ENCODE assay signal across 30 cellular contexts in the genomic region with DNA sequence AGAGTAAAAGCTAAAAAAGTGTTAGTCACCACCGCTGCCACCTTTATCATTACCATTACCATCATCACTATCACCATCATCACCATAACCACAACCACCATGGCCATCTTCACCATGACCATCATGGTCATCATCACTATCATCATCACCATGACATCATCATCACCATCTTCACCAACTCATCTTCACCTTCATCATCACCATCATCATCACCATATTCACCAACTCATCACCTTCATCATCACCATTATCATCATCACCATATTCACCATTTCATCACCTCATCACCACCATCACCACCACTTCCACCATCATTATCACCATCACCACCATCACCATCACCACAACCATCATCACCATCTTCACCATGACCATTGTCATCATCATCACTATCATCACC.
"Had no signal": no experiment of that assay in that cellular context is flagged by ENCODE, and none has a peak within 500 bp of the region (broad histone marks: within the 10 kb centered on the region; RNA-seq: fewer than 3 reads in every experiment).

No MANE protein-coding gene starts in this region.

- H3K4me1 Mint-ChIP-seq: activated CD4-positive, alpha-beta T cell treated with anti-CD3 and anti-CD28 coated beads for 36 hours; activated CD4-positive, alpha-beta T cell treated with anti-CD3 and anti-CD28 coated beads, Interleukin-2, amount 10 ng/mL, durations not matched to agents 24 days and 14 days; activated CD8-positive, alpha-beta memory T cell treated with anti-CD3 and anti-CD28 coated beads, Interleukin-2, amount 10 ng/mL, durations not matched to agents 7 days and 5 days; activated naive CD4-positive, alpha-beta T cell treated with anti-CD3 and anti-CD28 coated beads, Interleukin-2, amount 10 ng/mL, durations not matched to agents 7 days and 5 days; activated naive CD8-positive, alpha-beta T cell treated with anti-CD3 and anti-CD28 coated beads, Interleukin-2, amount 10 ng/mL, durations not matched to agents 7 days and 5 days; central memory CD8-positive, alpha-beta T cell; endodermal cell had no signal

- H3K27me3 Mint-ChIP-seq: activated CD4-positive, alpha-beta memory T cell treated with anti-CD3 and anti-CD28 coated beads for 36 hours; activated CD4-positive, alpha-beta T cell treated with anti-CD3 and anti-CD28 coated beads for 36 hours; activated CD4-positive, alpha-beta T cell treated with anti-CD3 and anti-CD28 coated beads, Interleukin-2, amount 10 ng/mL, durations not matched to agents 24 days and 14 days; activated CD8-positive, alpha-beta memory T cell treated with anti-CD3 and anti-CD28 coated beads, Interleukin-2, amount 10 ng/mL, durations not matched to agents 7 days and 5 days; activated naive CD4-positive, alpha-beta T cell treated with anti-CD3 and anti-CD28 coated beads, Interleukin-2, amount 10 ng/mL, durations not matched to agents 7 days and 5 days; activated naive CD8-positive, alpha-beta T cell treated with anti-CD3 and anti-CD28 coated beads, Interleukin-2, amount 10 ng/mL, durations not matched to agents 7 days and 5 days; brain; central memory CD8-positive, alpha-beta T cell; dendritic cell treated with granulocyte-macrophage colony-stimulating factor and Interleukin-4, amounts not matched to agents 40 ng/mL and 50 ng/mL, for 4 days had no signal

- H3K27me3 ChIP-seq: ascending aorta, breast epithelium, dorsolateral prefrontal cortex, esophagus squamous epithelium had no signal

- H3K36me3 Mint-ChIP-seq: activated CD4-positive, alpha-beta memory T cell treated with anti-CD3 and anti-CD28 coated beads for 36 hours; activated naive CD4-positive, alpha-beta T cell treated with anti-CD3 and anti-CD28 coated beads, Interleukin-2, amount 10 ng/mL, durations not matched to agents 7 days and 5 days; brain had no signal

- H3K9me3 ChIP-seq: ascending aorta, breast epithelium, esophagus squamous epithelium had no signal

- H3K9me3 Mint-ChIP-seq: activated CD4-positive, alpha-beta memory T cell treated with anti-CD3 and anti-CD28 coated beads for 36 hours; activated CD4-positive, alpha-beta T cell treated with anti-CD3 and anti-CD28 coated beads, Interleukin-2, amount 10 ng/mL, durations not matched to agents 24 days and 14 days; activated naive CD4-positive, alpha-beta T cell treated with anti-CD3 and anti-CD28 coated beads, Interleukin-2, amount 10 ng/mL, durations not matched to agents 7 days and 5 days; activated naive CD8-positive, alpha-beta T cell treated with anti-CD3 and anti-CD28 coated beads, Interleukin-2, amount 10 ng/mL, durations not matched to agents 7 days and 5 days; activated T-helper 1 cell treated with anti-CD3 and anti-CD28 coated beads, Interleukin-12 subunit alpha, Interleukin-12 subunit beta, Interleukin-2, Interleukin-4 antibody, amounts not matched to agents 30 ng/mL and 10 ng/mL and 1 ng/mL, durations not matched to agents 14 hours and 24 hours and 36 hours; brain; central memory CD8-positive, alpha-beta T cell; dendritic cell treated with granulocyte-macrophage colony-stimulating factor and Interleukin-4, amounts not matched to agents 40 ng/mL and 50 ng/mL, for 4 days; endodermal cell had no signal

- ATAC-seq: activated CD4-positive, alpha-beta T cell treated with anti-CD3 and anti-CD28 coated beads for 36 hours; activated CD8-positive, alpha-beta memory T cell treated with anti-CD3 and anti-CD28 coated beads, Interleukin-2, amount 10 ng/mL, durations not matched to agents 7 days and 5 days; activated CD8-positive, alpha-beta T cell treated with anti-CD3 and anti-CD28 coated beads, Interleukin-2, amount 10 ng/mL, durations not matched to agents 7 days and 5 days had no signal

- H3K36me3 ChIP-seq: ascending aorta, breast epithelium, esophagus squamous epithelium had no signal

- H3K4me3 Mint-ChIP-seq: activated CD4-positive, alpha-beta memory T cell treated with anti-CD3 and anti-CD28 coated beads for 36 hours; activated CD4-positive, alpha-beta T cell treated with anti-CD3 and anti-CD28 coated beads for 36 hours; activated CD4-positive, alpha-beta T cell treated with anti-CD3 and anti-CD28 coated beads, Interleukin-2, amount 10 ng/mL, durations not matched to agents 24 days and 14 days; activated CD8-positive, alpha-beta memory T cell treated with anti-CD3 and anti-CD28 coated beads, Interleukin-2, amount 10 ng/mL, durations not matched to agents 7 days and 5 days; activated CD8-positive, alpha-beta T cell treated with anti-CD3 and anti-CD28 coated beads, Interleukin-2, amount 10 ng/mL, durations not matched to agents 7 days and 5 days; activated naive CD4-positive, alpha-beta T cell treated with anti-CD3 and anti-CD28 coated beads, Interleukin-2, amount 10 ng/mL, durations not matched to agents 7 days and 5 days; activated naive CD8-positive, alpha-beta T cell treated with anti-CD3 and anti-CD28 coated beads, Interleukin-2, amount 10 ng/mL, durations not matched to agents 7 days and 5 days; activated T-helper 1 cell treated with anti-CD3 and anti-CD28 coated beads, Interleukin-12 subunit alpha, Interleukin-12 subunit beta, Interleukin-2, Interleukin-4 antibody, amounts not matched to agents 30 ng/mL and 10 ng/mL and 1 ng/mL, durations not matched to agents 14 hours and 24 hours and 36 hours; brain; central memory CD8-positive, alpha-beta T cell; dendritic cell treated with granulocyte-macrophage colony-stimulating factor and Interleukin-4, amounts not matched to agents 40 ng/mL and 50 ng/mL, for 4 days; endodermal cell had no signal

- FAIRE-seq: frontal cortex had no signal

- H3K27ac Mint-ChIP-seq: activated CD4-positive, alpha-beta memory T cell treated with anti-CD3 and anti-CD28 coated beads for 36 hours; activated CD4-positive, alpha-beta T cell treated with anti-CD3 and anti-CD28 coated beads for 36 hours; activated CD4-positive, alpha-beta T cell treated with anti-CD3 and anti-CD28 coated beads, Interleukin-2, amount 10 ng/mL, durations not matched to agents 24 days and 14 days; activated CD8-positive, alpha-beta memory T cell treated with anti-CD3 and anti-CD28 coated beads, Interleukin-2, amount 10 ng/mL, durations not matched to agents 7 days and 5 days; activated CD8-positive, alpha-beta T cell treated with anti-CD3 and anti-CD28 coated beads, Interleukin-2, amount 10 ng/mL, durations not matched to agents 7 days and 5 days; activated naive CD4-positive, alpha-beta T cell treated with anti-CD3 and anti-CD28 coated beads, Interleukin-2, amount 10 ng/mL, durations not matched to agents 7 days and 5 days; activated naive CD4-positive, alpha-beta T cell treated with anti-CD3 and anti-CD28 coated beads, Interleukin-2, amount 50 U/mL, for 72 hours; activated naive CD8-positive, alpha-beta T cell treated with anti-CD3 and anti-CD28 coated beads, Interleukin-2, amount 10 ng/mL, durations not matched to agents 7 days and 5 days; activated T-helper 1 cell treated with anti-CD3 and anti-CD28 coated beads, Interleukin-12 subunit alpha, Interleukin-12 subunit beta, Interleukin-2, Interleukin-4 antibody, amounts not matched to agents 30 ng/mL and 10 ng/mL and 1 ng/mL, durations not matched to agents 14 hours and 24 hours and 36 hours; brain; dendritic cell treated with granulocyte-macrophage colony-stimulating factor and Interleukin-4, amounts not matched to agents 40 ng/mL and 50 ng/mL, for 4 days; endodermal cell had no signal

- H3K4me1 ChIP-seq: breast epithelium had no signal

- DNase-seq: activated CD4-positive, alpha-beta memory T cell treated with anti-CD3 and anti-CD28 coated beads for 36 hours; activated CD4-positive, alpha-beta T cell treated with anti-CD3 and anti-CD28 coated beads for 36 hours; activated CD4-positive, alpha-beta T cell treated with anti-CD3 and anti-CD28 coated beads, Interleukin-2, amount 10 ng/mL, durations not matched to agents 24 days and 14 days; activated CD4-positive, CD25-positive, alpha-beta regulatory T cell; activated CD4-positive, CD25-positive, alpha-beta regulatory T cell treated with anti-CD3 and anti-CD28 coated beads, Interleukin-2, amount 50 U/mL, for 72 hours; activated CD8-positive, alpha-beta memory T cell treated with anti-CD3 and anti-CD28 coated beads, Interleukin-2, amount 10 ng/mL, durations not matched to agents 7 days and 5 days; activated CD8-positive, alpha-beta memory T cell treated with anti-CD3 and anti-CD28 coated beads, Interleukin-2, amount 50 U/mL, for 4 hours; activated CD8-positive, alpha-beta T cell treated with anti-CD3 and anti-CD28 coated beads, Interleukin-2, amount 10 ng/mL, durations not matched to agents 7 days and 5 days; activated gamma-delta T cell; activated naive CD4-positive, alpha-beta T cell; activated naive CD4-positive, alpha-beta T cell treated with anti-CD3 and anti-CD28 coated beads, Interleukin-2, amount 10 ng/mL, durations not matched to agents 7 days and 5 days; activated naive CD8-positive, alpha-beta T cell treated with anti-CD3 and anti-CD28 coated beads, Interleukin-2, amount 10 ng/mL, durations not matched to agents 7 days and 5 days; activated T-cell treated with anti-CD3 and anti-CD28 coated beads, Interleukin-2, amount 50 U/mL, for 1 hour; activated T-cell treated with anti-CD3 and anti-CD28 coated beads, Interleukin-2, amount 50 U/mL, for 48 hours; dorsolateral prefrontal cortex; effector memory CD4-positive, alpha-beta T cell; endodermal cell; esophagus squamous epithelium; head of caudate nucleus; T-helper 2 cell had no signal

- H3K27ac ChIP-seq: ascending aorta, breast epithelium, coronary artery, dorsolateral prefrontal cortex, epithelial cell of prostate, esophagus squamous epithelium had no signal

- H3K4me3 ChIP-seq: ascending aorta, breast epithelium, coronary artery, dorsolateral prefrontal cortex, esophagus squamous epithelium had no signal
